In the genomic region with DNA sequence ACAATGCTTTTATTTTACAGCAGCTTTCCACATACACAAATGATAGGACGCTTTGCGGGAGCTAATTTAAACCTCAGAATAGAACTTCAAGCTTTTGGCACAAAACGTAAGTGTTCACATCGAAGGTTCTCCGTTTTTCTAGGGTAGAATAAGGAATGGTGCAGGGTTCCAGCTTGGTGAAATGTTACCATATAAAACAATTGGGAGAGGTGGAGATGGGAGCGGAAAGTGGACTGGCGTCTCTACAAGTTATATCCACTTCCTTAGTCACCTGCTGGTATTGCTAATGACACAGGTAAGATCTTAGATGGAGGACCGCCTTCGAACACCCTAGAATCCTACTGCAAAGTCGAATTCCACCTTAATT, we compare ENCODE assay signal across 10 cellular contexts. TPM values are rescaled to one million over a fixed set of nuclear protein-coding genes. Genes with fewer than 3 reads are reported as not detected.
DNase-seq lines count a peak whose midpoint lies in the region; ATAC-seq, FAIRE-seq and TF ChIP-seq lines count a peak whose summit lies in the region.
"Had no signal": no experiment of that assay in that cellular context is flagged by ENCODE, and none has a peak within 500 bp of the region (broad histone marks: within the 10 kb centered on the region; RNA-seq: fewer than 3 reads in every experiment).

No MANE protein-coding gene starts in this region.

- no peaks in the 10 kb centered on the region for H3K79me2 ChIP-seq in OCI-LY7 (ENCODE audit: insufficient read depth, low read depth, low read length)

- H3K9me3 Mint-ChIP-seq in activated T-cell treated with anti-CD3 and anti-CD28 coated beads, Interleukin-2, amount 50 U/mL, for 72 hours: no peaks in the 10 kb centered on the region
- H3K9me3 Mint-ChIP-seq in progenitor cell of endocrine pancreas (ENCODE audit: low read depth): no peaks in the 10 kb centered on the region

- H2AFZ ChIP-seq in OCI-LY7 (ENCODE audit: low read length): peak overlapping the region; percentile 37; the same call in 1 of the 2 replicates

- no peaks in the 10 kb centered on the region for H4K20me1 ChIP-seq in OCI-LY7 (ENCODE audit: insufficient read depth, low read length)

- TF ChIP-seq CTCF in OCI-LY7 (conservative IDR thresholded peaks at IDR 0.05; ENCODE audit: low read length): peak; percentile 28; the same call in 1 of the 2 replicates
- TF ChIP-seq CTCF in dorsolateral prefrontal cortex (IDR thresholded peaks at IDR 0.05 in 54 of 56, conservative IDR thresholded peaks at IDR 0.05 in 2 of 56; ENCODE audit: low read depth in 1 of 56, partially characterized antibody in 56 of 56): peak in 11 of 56 donors; percentile 0 to 46 (median 13)
- TF ChIP-seq CTCF in progenitor cell of endocrine pancreas (IDR thresholded peaks at IDR 0.05; ENCODE audit: unreplicated experiment): no peak

- no peaks in the 10 kb centered on the region for H3K9me2 ChIP-seq in OCI-LY7 (ENCODE audit: insufficient read depth, low read length)

- H3K4me2 ChIP-seq in OCI-LY7 (ENCODE audit: low read length): peak overlapping the region; percentile 35; the same call in 1 of the 2 replicates

- H3K4me3 Mint-ChIP-seq in activated T-cell treated with anti-CD3 and anti-CD28 coated beads, Interleukin-2, amount 50 U/mL, for 72 hours: peak overlapping the region; percentile 17 to 86
- peak overlapping the region; percentile 69 for H3K4me3 Mint-ChIP-seq in progenitor cell of endocrine pancreas (ENCODE audit: low read depth)

- no peak for DNase-seq in activated T-cell treated with anti-CD3 and anti-CD28 coated beads, Interleukin-2, amount 50 U/mL, for 72 hours
- DNase-seq in activated T-cell treated with anti-CD3 and anti-CD28 coated beads, Interleukin-2, amount 50 U/mL, for 48 hours: no peak
- DNase-seq in OCI-LY7 (ENCODE audit: low spot score) (no peak), dorsolateral prefrontal cortex (no peak), progenitor cell of endocrine pancreas (ENCODE audit: low spot score, unreplicated experiment) (no peak), GM19239 (ENCODE audit: insufficient read length, low spot score) (no peak), GDM1 (lab: John Stamatoyannopoulos, UW) (no peak), HCEC 1CT (no peak)

- no peak overlapping the region for H3K27ac Mint-ChIP-seq in activated T-cell treated with anti-CD3 and anti-CD28 coated beads, Interleukin-2, amount 50 U/mL, for 72 hours
- H3K27ac Mint-ChIP-seq in progenitor cell of endocrine pancreas: peak overlapping the region; percentile 67

- no peaks in the 10 kb centered on the region for H3K9me3 ChIP-seq in OCI-LY7 (ENCODE audit: low read length)
- H3K9me3 ChIP-seq: HAP-1, transverse colon had no signal

- intact Hi-C loops in OCI-LY7 (cut with micrococcal nuclease; ENCODE audit: unreplicated experiment) (loop anchor here (1.0 to 2.0 kb wide), 5 partner anchors 15 to 569 kb away; no protein-coding TSS in a partner anchor), dorsolateral prefrontal cortex (cut with DNase I) (loop anchor here in 1 of 2 donors (1.0 to 5.0 kb wide), 3 partner anchors 76 to 569 kb away; a partner anchor contains a TSS)

- no peak for FAIRE-seq in GM19239 (lab: Jason Lieb, UNC)

- H3K27me3 Mint-ChIP-seq in activated T-cell treated with anti-CD3 and anti-CD28 coated beads, Interleukin-2, amount 50 U/mL, for 72 hours (ENCODE audit: low read depth): peaks cover 22% of the 10 kb centered on the region
- H3K27me3 Mint-ChIP-seq in progenitor cell of endocrine pancreas: peaks cover 7% of the 10 kb centered on the region

- H3K36me3 Mint-ChIP-seq in activated T-cell treated with anti-CD3 and anti-CD28 coated beads, Interleukin-2, amount 50 U/mL, for 72 hours (ENCODE audit: insufficient read depth in 2 of 2): peaks cover 0 to 2% of the 10 kb centered on the region in 2 donors
- H3K36me3 Mint-ChIP-seq in progenitor cell of endocrine pancreas (ENCODE audit: insufficient read depth): no peaks in the 10 kb centered on the region

- no peak for ATAC-seq in activated T-cell treated with anti-CD3 and anti-CD28 coated beads, Interleukin-2, amount 50 U/mL, for 72 hours (replicated peaks in 1 of 2)

- CTCF ChIA-PET in OCI-LY7 (lab: Charles Lee; ENCODE audit: unreplicated experiment): interaction anchor here (1.2 kb wide), 1 partner anchor 13 kb away, joined by 3 read pairs; no protein-coding TSS in a partner anchor

- BruUV-seq in OCI-LY7 (replicated peaks; lab: Mats Ljungman, UMichigan): no TSS peak

- H3K4me1 Mint-ChIP-seq in activated T-cell treated with anti-CD3 and anti-CD28 coated beads, Interleukin-2, amount 50 U/mL, for 72 hours (ENCODE audit: low read depth): peaks cover 21% of the 10 kb centered on the region
- peaks cover 11% of the 10 kb centered on the region for H3K4me1 Mint-ChIP-seq in progenitor cell of endocrine pancreas (ENCODE audit: low read depth)

- POLR2A ChIA-PET in OCI-LY7 (lab: Charles Lee): no interaction called here

- H3K4me3 ChIP-seq in OCI-LY7 (ENCODE audit: low read depth, low read length, poor library complexity, severe bottlenecking) (no peak overlapping the region), dorsolateral prefrontal cortex (peak overlapping the region in 33 of 59 donors; percentile 18 to 77 (median 65))

- H3K36me3 ChIP-seq in OCI-LY7 (ENCODE audit: insufficient read depth, low read length): no peaks in the 10 kb centered on the region
- H3K36me3 ChIP-seq: HAP-1, transverse colon had no signal

- H3K4me1 ChIP-seq in OCI-LY7 (ENCODE audit: insufficient read depth, low read length, poor library complexity, severe bottlenecking): peaks cover 17% of the 10 kb centered on the region

- peak overlapping the region; percentile 67 for H3K27ac ChIP-seq in OCI-LY7 (ENCODE audit: low read depth, low read length, poor library complexity, severe bottlenecking)
- H3K27ac ChIP-seq in dorsolateral prefrontal cortex: peak overlapping the region in 5 of 59 donors; percentile 25 to 84 (median 76)

- peaks cover 0 to 8% (median 0%) of the 10 kb centered on the region in 45 donors for H3K27me3 ChIP-seq in dorsolateral prefrontal cortex

RNA-seq across cellular contexts. Expression of a gene that starts 1.7 kb away (rescaled TPM):
- 1 to 10 TPM; 1.2 to 1.7 TPM for total RNA-seq in activated T-cell treated with anti-CD3 and anti-CD28 coated beads, Interleukin-2, amount 50 U/mL, for 72 hours
- 0.93 and 1.3 TPM in 2 replicates for total RNA-seq in OCI-LY7 (2014; rRNA removed; shearing (Covaris generic))
- total RNA-seq in OCI-LY7 (2022): 2.0 and 2.8 TPM in 2 replicates
- total RNA-seq in dorsolateral prefrontal cortex: 10 to 100 TPM in 109 of 120 experiments, 1 to 10 TPM in 11; 6.9 to 38.1 (median 15.4) TPM
- total RNA-seq in progenitor cell of endocrine pancreas: 53.1 and 56.0 TPM in 2 replicates

RNA-seq across cellular contexts. Expression of a gene that starts 15.7 kb away (rescaled TPM):
- 10 to 100 TPM; 10.3 to 12.0 TPM for total RNA-seq in activated T-cell treated with anti-CD3 and anti-CD28 coated beads, Interleukin-2, amount 50 U/mL, for 72 hours
- total RNA-seq in OCI-LY7 (2014; rRNA removed; shearing (Covaris generic)): 12.8 and 15.7 TPM in 2 replicates
- total RNA-seq in OCI-LY7 (2022) (10.6 and 13.8 TPM in 2 replicates), dorsolateral prefrontal cortex (10 to 100 TPM in 104 of 120 experiments, 1 to 10 TPM in 16; 7.3 to 15.5 (median 11.6) TPM), progenitor cell of endocrine pancreas (14.1 and 14.3 TPM in 2 replicates)
